8 cellular contexts compared by ENCODE assay signal in genomic region chr5:126845470-126846076, GRCh38.
DNase-seq lines count a peak whose midpoint lies in the region; ATAC-seq, FAIRE-seq and TF ChIP-seq lines count a peak whose summit lies in the region.
"Not testable (repeated sequence)": the region's sequence is repeated elsewhere in the genome, so short reads cannot be mapped to it uniquely, and the experiment has no call there.

No MANE protein-coding gene starts in this region.

- not testable (repeated sequence) for H3K36me3 Mint-ChIP-seq in T-cell; activated T-helper 17 cell treated with anti-CD3 and anti-CD28 coated beads, Interleukin-2, amount 50 U/mL, for 72 hours (ENCODE audit: low read depth); natural killer cell

- not testable (repeated sequence) for TF ChIP-seq CTCF in natural killer cell (IDR thresholded peaks at IDR 0.05)

- H3K27me3 Mint-ChIP-seq in T-cell; activated T-helper 17 cell treated with anti-CD3 and anti-CD28 coated beads, Interleukin-2, amount 50 U/mL, for 72 hours; natural killer cell (ENCODE audit: low read depth in 2 of 2): not testable (repeated sequence)

- H3K4me3 Mint-ChIP-seq in T-cell (peak overlapping the region in 2 of 3 donors; percentile 34 to 47), natural killer cell (peak overlapping the region; percentile 47)
- peak overlapping the region; percentile 3 for H3K4me3 Mint-ChIP-seq in activated T-helper 17 cell treated with anti-CD3 and anti-CD28 coated beads, Interleukin-2, amount 50 U/mL, for 72 hours

- CTCF ChIA-PET in T-cell (lab: Charles Lee): interaction anchor here (0.6 to 1.2 kb wide), 3 partner anchors 8 to 476 kb away, joined by 3 to 6 read pairs (median 6); no protein-coding TSS in a partner anchor

- peaks cover 35 to 50% (median 46%) of the 10 kb centered on the region in 3 donors for H3K4me1 Mint-ChIP-seq in T-cell
- H3K4me1 Mint-ChIP-seq in activated T-helper 17 cell treated with anti-CD3 and anti-CD28 coated beads, Interleukin-2, amount 50 U/mL, for 72 hours: not testable (repeated sequence)
- H3K4me1 Mint-ChIP-seq in natural killer cell: peaks cover 20 to 39% of the 10 kb centered on the region in 2 donors

- TF ChIP-seq POLR2A in GM12891 (IDR thresholded peaks at IDR 0.05; ENCODE audit: low read depth, low read length): not testable (repeated sequence)

- intact Hi-C loops in natural killer cell (cut with micrococcal nuclease): not testable (repeated sequence)

- peak; percentile 82 for FAIRE-seq in GM12891 (lab: Jason Lieb, UNC)

- peak overlapping the region; percentile 96 for H3K27ac Mint-ChIP-seq in T-cell
- H3K27ac Mint-ChIP-seq in activated T-helper 17 cell treated with anti-CD3 and anti-CD28 coated beads, Interleukin-2, amount 50 U/mL, for 72 hours: peak overlapping the region; percentile 29
- peak overlapping the region; percentile 68 to 76 for H3K27ac Mint-ChIP-seq in natural killer cell

- ATAC-seq in GM21619 (IDR thresholded peaks at IDR 0.05; ENCODE audit: unreplicated experiment): peak; percentile 86
- ATAC-seq in HG03460 (IDR thresholded peaks at IDR 0.05; ENCODE audit: unreplicated experiment): peak; percentile 92
- peak; percentile 99 to 100 (median 100) for ATAC-seq in T-cell (replicated peaks in 1 of 4)
- ATAC-seq in activated T-helper 17 cell treated with anti-CD3 and anti-CD28 coated beads, Interleukin-2, amount 50 U/mL, for 72 hours (replicated peaks): peak; percentile 63
- peak; percentile 93 to 99 (median 95) for ATAC-seq in natural killer cell
- ATAC-seq in stimulated activated naive CD8-positive, alpha-beta T cell treated with anti-CD3 and anti-CD28 coated beads, Interleukin-15, Interleukin-2, amounts not matched to agents 100 U/mL and 50 U/mL, for 24 hours: peak; percentile 59

- POLR2A ChIA-PET in T-cell (lab: Charles Lee): interaction anchor here in 1 of 2 donors (0.7 kb wide), 2 partner anchors 143 to 216 kb away, joined by 4 to 13 read pairs; no protein-coding TSS in a partner anchor

- not testable (repeated sequence) for H3K9me3 Mint-ChIP-seq in T-cell; activated T-helper 17 cell treated with anti-CD3 and anti-CD28 coated beads, Interleukin-2, amount 50 U/mL, for 72 hours; natural killer cell

- DNase-seq in GM12891 (ENCODE audit: insufficient read length, low spot score): peak; percentile 48
- DNase-seq in T-cell: peak; percentile 31 to 91 (median 68)
- DNase-seq in foreskin melanocyte: peak; percentile 40
- peak; percentile 29 for DNase-seq in natural killer cell
- DNase-seq in stimulated activated naive CD8-positive, alpha-beta T cell treated with anti-CD3 and anti-CD28 coated beads, Interleukin-15, Interleukin-2, amounts not matched to agents 100 U/mL and 50 U/mL, for 24 hours: peak; percentile 47

Comparison
In these comparisons a context has a peak if more than half of its experiments do, and no peak if none do; other contexts are left out.
1. Peak in every context shown above with its lines: DNase-seq and ATAC-seq.
2. H3K27ac Mint-ChIP-seq: peak in every context shown above with its lines; median percentile 96 in T-cell; 72 in natural killer cell; 29 in activated T-helper 17 cell treated with anti-CD3 and anti-CD28 coated beads, Interleukin-2, amount 50 U/mL, for 72 hours.